16 cellular contexts compared by ENCODE assay signal in genomic region chr15:89322822-89323221, GRCh38.
"Had no signal": no experiment of that assay in that cellular context is flagged by ENCODE, and none has a peak within 500 bp of the region (broad histone marks: within the 10 kb centered on the region; RNA-seq: fewer than 3 reads in every experiment).

No MANE protein-coding gene starts in this region.

- H3K4me1 ChIP-seq: breast epithelium, esophagus muscularis mucosa had no signal

- H3K9me3 Mint-ChIP-seq: activated B cell treated with CpG ODN at 0.5 μM for 24 hours; activated CD4-positive, alpha-beta T cell treated with anti-CD3 and anti-CD28 coated beads, Interleukin-2, amount 10 ng/mL, durations not matched to agents 7 days and 5 days; activated T-helper 1 cell treated with anti-CD3 and anti-CD28 coated beads, Interleukin-12 subunit alpha, Interleukin-12 subunit beta, Interleukin-2, Interleukin-4 antibody, amounts not matched to agents 30 ng/mL and 10 ng/mL and 1 ng/mL, durations not matched to agents 14 hours and 24 hours and 36 hours; naive thymus-derived CD8-positive, alpha-beta T cell; T-helper 1 cell treated with Interleukin-12 subunit alpha and Interleukin-12 subunit beta and Interleukin-4 antibody, amounts not matched to agents 30 μg/mL and 1 μg/mL, for 36 hours had no signal

- H3K9me3 ChIP-seq: breast epithelium, esophagus muscularis mucosa, stomach, thoracic aorta had no signal

- H3K27me3 Mint-ChIP-seq: activated B cell treated with CpG ODN at 0.5 μM for 24 hours; activated CD4-positive, alpha-beta T cell treated with anti-CD3 and anti-CD28 coated beads, Interleukin-2, amount 10 ng/mL, durations not matched to agents 7 days and 5 days; activated naive CD8-positive, alpha-beta T cell; naive thymus-derived CD8-positive, alpha-beta T cell had no signal

- ATAC-seq: naive thymus-derived CD8-positive, alpha-beta T cell had no signal

- H3K27me3 ChIP-seq: breast epithelium, esophagus muscularis mucosa, stomach had no signal

- H3K4me1 Mint-ChIP-seq: activated B cell treated with CpG ODN at 0.5 μM for 24 hours; activated CD4-positive, alpha-beta T cell treated with anti-CD3 and anti-CD28 coated beads, Interleukin-2, amount 10 ng/mL, durations not matched to agents 7 days and 5 days had no signal

- H3K27ac ChIP-seq: breast epithelium, esophagus muscularis mucosa, stomach, thoracic aorta had no signal

- H3K27ac Mint-ChIP-seq: activated B cell treated with CpG ODN at 0.5 μM for 24 hours; activated CD4-positive, alpha-beta T cell treated with anti-CD3 and anti-CD28 coated beads, Interleukin-2, amount 10 ng/mL, durations not matched to agents 7 days and 5 days; activated naive CD8-positive, alpha-beta T cell; activated T-helper 1 cell treated with anti-CD3 and anti-CD28 coated beads, Interleukin-12 subunit alpha, Interleukin-12 subunit beta, Interleukin-2, Interleukin-4 antibody, amounts not matched to agents 30 ng/mL and 10 ng/mL and 1 ng/mL, durations not matched to agents 14 hours and 24 hours and 36 hours; T-helper 1 cell treated with Interleukin-12 subunit alpha and Interleukin-12 subunit beta and Interleukin-4 antibody, amounts not matched to agents 30 μg/mL and 1 μg/mL, for 36 hours had no signal

- H3K4me3 Mint-ChIP-seq: activated B cell treated with CpG ODN at 0.5 μM for 24 hours; activated CD4-positive, alpha-beta T cell treated with anti-CD3 and anti-CD28 coated beads, Interleukin-2, amount 10 ng/mL, durations not matched to agents 7 days and 5 days; activated naive CD8-positive, alpha-beta T cell; activated T-helper 1 cell treated with anti-CD3 and anti-CD28 coated beads, Interleukin-12 subunit alpha, Interleukin-12 subunit beta, Interleukin-2, Interleukin-4 antibody, amounts not matched to agents 30 ng/mL and 10 ng/mL and 1 ng/mL, durations not matched to agents 14 hours and 24 hours and 36 hours; naive thymus-derived CD8-positive, alpha-beta T cell; T-helper 1 cell treated with Interleukin-12 subunit alpha and Interleukin-12 subunit beta and Interleukin-4 antibody, amounts not matched to agents 30 μg/mL and 1 μg/mL, for 36 hours had no signal

- DNase-seq: activated B cell treated with CpG ODN at 0.5 μM for 24 hours; activated CD4-positive, alpha-beta T cell treated with anti-CD3 and anti-CD28 coated beads, Interleukin-2, amount 10 ng/mL, durations not matched to agents 7 days and 5 days; anterior cingulate cortex; mammary epithelial cell; naive thymus-derived CD8-positive, alpha-beta T cell; stimulated activated CD4-positive, alpha-beta T cell treated with anti-CD3 and anti-CD28 coated beads, Interleukin-4, amount 100 ng/mL, for 24 hours; stomach had no signal

- FAIRE-seq: endometrium, islet of Langerhans, urothelium cell line had no signal

- H3K4me3 ChIP-seq: breast epithelium, esophagus muscularis mucosa, stomach, thoracic aorta had no signal
